ENCODE assay signal across 8 cellular contexts in genomic region chr5:138337685-138338410, GRCh38. TPM values are rescaled to one million over a fixed set of nuclear protein-coding genes. Genes with fewer than 3 reads are reported as not detected.
DNase-seq lines count a peak whose midpoint lies in the region; ATAC-seq and TF ChIP-seq lines count a peak whose summit lies in the region.

Gene FAM53C (plus strand): TSS chr5:138338266. CDS start chr5:138341336, 3,070 bp downstream.

- no peaks in the 10 kb centered on the region for H3K9me3 ChIP-seq in muscle layer of colon (ENCODE audit: low read length)

- peak; percentile 71 for ATAC-seq in GM21528 (IDR thresholded peaks at IDR 0.05; ENCODE audit: low FRiP score, unreplicated experiment)

- H3K36me3 ChIP-seq in muscle layer of colon (ENCODE audit: insufficient read depth, low read length): peaks cover 8% of the 10 kb centered on the region

- no peaks in the 10 kb centered on the region for H3K27me3 Mint-ChIP-seq in IgD-negative memory B cell
- H3K27me3 Mint-ChIP-seq in activated T-cell treated with anti-CD3 and anti-CD28 coated beads, Interleukin-2, amount 50 U/mL, for 24 hours: no peaks in the 10 kb centered on the region

- H3K4me1 Mint-ChIP-seq in IgD-negative memory B cell: peaks cover 20 to 28% (median 23%) of the 10 kb centered on the region in 3 donors
- peaks cover 45% of the 10 kb centered on the region for H3K4me1 Mint-ChIP-seq in activated T-cell treated with anti-CD3 and anti-CD28 coated beads, Interleukin-2, amount 50 U/mL, for 24 hours (ENCODE audit: low read depth)

- H3K36me3 Mint-ChIP-seq in IgD-negative memory B cell: peaks cover 5% of the 10 kb centered on the region
- peaks cover 30% of the 10 kb centered on the region for H3K36me3 Mint-ChIP-seq in activated T-cell treated with anti-CD3 and anti-CD28 coated beads, Interleukin-2, amount 50 U/mL, for 24 hours (ENCODE audit: low read depth)

- H3K4me3 ChIP-seq in muscle layer of colon (ENCODE audit: low read depth in 1 of 2, low read length in 2 of 2): peak within 1 kb of the TSS; percentile 89 to 95

- peak within 1 kb of the TSS; percentile 91 to 98 (median 96) for H3K4me3 Mint-ChIP-seq in IgD-negative memory B cell
- peak within 1 kb of the TSS; percentile 87 for H3K4me3 Mint-ChIP-seq in activated T-cell treated with anti-CD3 and anti-CD28 coated beads, Interleukin-2, amount 50 U/mL, for 24 hours

- H3K4me1 ChIP-seq in muscle layer of colon (ENCODE audit: insufficient read depth, low read length): peaks cover 21% of the 10 kb centered on the region

- H3K27ac ChIP-seq in muscle layer of colon (ENCODE audit: low read depth, low read length): peak within 1 kb of the TSS; percentile 58

- DNase-seq in DMS114 treated with DMSO at 0.1 percent for 48 hours (lab: John Stamatoyannopoulos, UW; ENCODE audit: unreplicated experiment) (peak; percentile 91), erythroblast (lab: John Stamatoyannopoulos, UW) (peak; percentile 95 to 98)
- DNase-seq in activated T-cell treated with anti-CD3 and anti-CD28 coated beads, Interleukin-2, amount 50 U/mL, for 24 hours: peak; percentile 98
- DNase-seq in stimulated activated CD8-positive, alpha-beta memory T cell treated with anti-CD3 and anti-CD28 coated beads, Interleukin-7, amount 100 ng/mL, for 1 hour (ENCODE audit: low read depth in 2 of 2): peak; percentile 84 to 90

- TF ChIP-seq POLR2A in erythroblast (IDR thresholded peaks at IDR 0.05; ENCODE audit: low read length): peak; percentile 99

- peak within 1 kb of the TSS; percentile 97 for H3K9ac ChIP-seq in muscle layer of colon (ENCODE audit: low read length)

- H3K9me3 Mint-ChIP-seq in IgD-negative memory B cell: peaks cover 0 to 2% (median 0%) of the 10 kb centered on the region in 3 donors
- no peaks in the 10 kb centered on the region for H3K9me3 Mint-ChIP-seq in activated T-cell treated with anti-CD3 and anti-CD28 coated beads, Interleukin-2, amount 50 U/mL, for 24 hours

- H3K27ac Mint-ChIP-seq in IgD-negative memory B cell: peak within 1 kb of the TSS; percentile 92 to 100 (median 99)
- H3K27ac Mint-ChIP-seq in activated T-cell treated with anti-CD3 and anti-CD28 coated beads, Interleukin-2, amount 50 U/mL, for 24 hours: peak within 1 kb of the TSS; percentile 99

- no peaks in the 10 kb centered on the region for H3K27me3 ChIP-seq in muscle layer of colon (ENCODE audit: control insufficient read depth in 1 of 2, insufficient read depth in 2 of 2, low read length in 2 of 2)

TF ChIP-seq in PFSK-1, 5 proteins besides CTCF, POLR2A, EP300 and RAD21:
- TF ChIP-seq, protein P1, sequence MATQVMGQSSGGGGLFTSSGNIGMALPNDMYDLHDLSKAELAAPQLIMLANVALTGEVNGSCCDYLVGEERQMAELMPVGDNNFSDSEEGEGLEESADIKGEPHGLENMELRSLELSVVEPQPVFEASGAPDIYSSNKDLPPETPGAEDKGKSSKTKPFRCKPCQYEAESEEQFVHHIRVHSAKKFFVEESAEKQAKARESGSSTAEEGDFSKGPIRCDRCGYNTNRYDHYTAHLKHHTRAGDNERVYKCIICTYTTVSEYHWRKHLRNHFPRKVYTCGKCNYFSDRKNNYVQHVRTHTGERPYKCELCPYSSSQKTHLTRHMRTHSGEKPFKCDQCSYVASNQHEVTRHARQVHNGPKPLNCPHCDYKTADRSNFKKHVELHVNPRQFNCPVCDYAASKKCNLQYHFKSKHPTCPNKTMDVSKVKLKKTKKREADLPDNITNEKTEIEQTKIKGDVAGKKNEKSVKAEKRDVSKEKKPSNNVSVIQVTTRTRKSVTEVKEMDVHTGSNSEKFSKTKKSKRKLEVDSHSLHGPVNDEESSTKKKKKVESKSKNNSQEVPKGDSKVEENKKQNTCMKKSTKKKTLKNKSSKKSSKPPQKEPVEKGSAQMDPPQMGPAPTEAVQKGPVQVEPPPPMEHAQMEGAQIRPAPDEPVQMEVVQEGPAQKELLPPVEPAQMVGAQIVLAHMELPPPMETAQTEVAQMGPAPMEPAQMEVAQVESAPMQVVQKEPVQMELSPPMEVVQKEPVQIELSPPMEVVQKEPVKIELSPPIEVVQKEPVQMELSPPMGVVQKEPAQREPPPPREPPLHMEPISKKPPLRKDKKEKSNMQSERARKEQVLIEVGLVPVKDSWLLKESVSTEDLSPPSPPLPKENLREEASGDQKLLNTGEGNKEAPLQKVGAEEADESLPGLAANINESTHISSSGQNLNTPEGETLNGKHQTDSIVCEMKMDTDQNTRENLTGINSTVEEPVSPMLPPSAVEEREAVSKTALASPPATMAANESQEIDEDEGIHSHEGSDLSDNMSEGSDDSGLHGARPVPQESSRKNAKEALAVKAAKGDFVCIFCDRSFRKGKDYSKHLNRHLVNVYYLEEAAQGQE (IDR thresholded peaks at IDR 0.05; ENCODE audit: insufficient read depth in 1 of 2, low read depth in 2 of 2, low read length in 2 of 2): peak; percentile 54 to 71; a peak in 3 of 4 replicates
- TF ChIP-seq SIN3A (IDR thresholded peaks at IDR 0.05; ENCODE audit: borderline replicate concordance, insufficient read depth, low read length): peak; percentile 59; the same call in 1 of the 2 replicates
- peak; percentile 100 for TF ChIP-seq POLR2AphosphoS5 (IDR thresholded peaks at IDR 0.05; ENCODE audit: low read depth, low read length)
- peak; percentile 93 for TF ChIP-seq FOXP2 (optimal IDR thresholded peaks at IDR 0.05; ENCODE audit: borderline replicate concordance, extremely low read depth, extremely low read length, insufficient read depth)
- TF ChIP-seq TAF1 (IDR thresholded peaks at IDR 0.05; ENCODE audit: borderline replicate concordance, insufficient read depth, low read length): peak; percentile 97

RNA-seq across cellular contexts. Expression of gene FAM53C, which starts in this region (rescaled TPM):
- polyA plus RNA-seq in IgD-negative memory B cell: 20.4 TPM
- 48.6 TPM for polyA plus RNA-seq in PFSK-1 (2012; ENCODE audit: insufficient read length, low read depth)

Comparison
In these comparisons a context has a peak if more than half of its experiments do, and no peak if none do; other contexts are left out.
1. Peak in every context shown above with its lines: DNase-seq, ATAC-seq, H3K4me3 ChIP-seq and H3K27ac ChIP-seq.